Comparison of ENCODE assay signal across 9 cellular contexts in genomic region chr18:7566244-7566586, GRCh38. TPM values are rescaled to one million over a fixed set of nuclear protein-coding genes. Genes with fewer than 3 reads are reported as not detected.
A peak's percentile ranks its signal among the peaks of the same experiment; 100 is the strongest.
DNase-seq lines count a peak whose midpoint lies in the region; ATAC-seq, FAIRE-seq and TF ChIP-seq lines count a peak whose summit lies in the region.
"Had no signal": no experiment of that assay in that cellular context is flagged by ENCODE, and none has a peak within 500 bp of the region (broad histone marks: within the 10 kb centered on the region; RNA-seq: fewer than 3 reads in every experiment).

No MANE protein-coding gene starts in this region.

- no peak for FAIRE-seq in small intestine (lab: Jason Lieb, UNC)

- H3K36me3 Mint-ChIP-seq in Caco-2 (ENCODE audit: insufficient read depth, unreplicated experiment) (peaks cover 6% of the 10 kb centered on the region), T-helper 17 cell (ENCODE audit: low read depth) (no peaks in the 10 kb centered on the region)
- H3K36me3 Mint-ChIP-seq: memory B cell had no signal

- ATAC-seq in T-helper 17 cell (no peak), GM19463 (IDR thresholded peaks at IDR 0.05; ENCODE audit: unreplicated experiment) (no peak), GM21717 (IDR thresholded peaks at IDR 0.05; ENCODE audit: unreplicated experiment) (no peak)

- H3K27me3 ChIP-seq in Caco-2 (replicated peaks; ENCODE audit: control insufficient read depth, insufficient read depth, low read length) (no peaks in the 10 kb centered on the region), ovary (no peaks in the 10 kb centered on the region), small intestine (ENCODE audit: control insufficient read depth in 2 of 2, insufficient read depth in 2 of 2, low read length in 2 of 2) (peaks cover 0 to 4% of the 10 kb centered on the region in 2 donors)

- TF ChIP-seq EP300 in ovary (IDR thresholded peaks at IDR 0.05): no peak

- no peaks in the 10 kb centered on the region for H3K27me3 Mint-ChIP-seq in Caco-2 (ENCODE audit: insufficient read depth, unreplicated experiment)
- peaks cover 33% of the 10 kb centered on the region for H3K27me3 Mint-ChIP-seq in T-helper 17 cell

- CTCF ChIA-PET in Caco-2 (lab: Charles Lee): interaction anchor here (0.6 to 2.9 kb wide), 8 partner anchors 10 to 365 kb away, joined by 3 to 21 read pairs (median 4); no protein-coding TSS in a partner anchor

- intact Hi-C loops in Caco-2 (cut with micrococcal nuclease; ENCODE audit: unreplicated experiment) (loop anchor here (1.0 kb wide), 1 partner anchor 345 kb away; no protein-coding TSS in a partner anchor), ovary (cut with DNase I) (loop anchor here in 3 of 4 donors (2.0 to 10.0 kb wide), 3 partner anchors 291 to 294 kb away; no protein-coding TSS in a partner anchor)

- POLR2A ChIA-PET in Caco-2 (lab: Charles Lee): interaction anchor here (0.5 to 1.9 kb wide), 6 partner anchors 26 to 243 kb away, joined by 3 to 9 read pairs (median 6); no protein-coding TSS in a partner anchor

- WGBS in ovary, 3 donors: 6 to 8% (median 6%) methylated on average over 7 of the region's 7 CpGs
- WGBS in small intestine, 3 donors: 8 to 12% (median 11%) methylated on average over 7 of the region's 7 CpGs

- TF ChIP-seq POLR2A in ovary (IDR thresholded peaks at IDR 0.05): no peak

- H3K27ac Mint-ChIP-seq in Caco-2 (ENCODE audit: unreplicated experiment) (peak overlapping the region; percentile 72), T-helper 17 cell (no peak overlapping the region)
- H3K27ac Mint-ChIP-seq: memory B cell had no signal

- peaks cover 14% of the 10 kb centered on the region for H3K4me1 ChIP-seq in Caco-2
- peaks cover 7% of the 10 kb centered on the region for H3K4me1 ChIP-seq in ovary (ENCODE audit: insufficient read depth)
- H3K4me1 ChIP-seq in small intestine (ENCODE audit: control insufficient read depth in 2 of 2, insufficient read depth in 1 of 2, low read depth in 1 of 2, low read length in 1 of 2): no peaks in the 10 kb centered on the region

- TF ChIP-seq CTCF in Caco-2 (IDR thresholded peaks at IDR 0.05; ENCODE audit: insufficient read depth in 1 of 2, low read depth in 1 of 2, low read length in 1 of 2, severe bottlenecking in 1 of 2, unreplicated experiment in 1 of 2) (no peak), ovary (IDR thresholded peaks at IDR 0.05) (no peak)

- H3K4me3 ChIP-seq in Caco-2 (ENCODE audit: low read depth, low read length): peak overlapping the region; percentile 77
- H3K4me3 ChIP-seq in ovary: peak overlapping the region; percentile 60
- H3K4me3 ChIP-seq in small intestine (ENCODE audit: low read depth in 1 of 2, low read length in 2 of 2): peak overlapping the region in 1 of 2 donors; percentile 75

- H3K4me3 Mint-ChIP-seq in Caco-2 (ENCODE audit: unreplicated experiment) (peak overlapping the region; percentile 83), T-helper 17 cell (peak overlapping the region; percentile 63)
- H3K4me3 Mint-ChIP-seq: memory B cell had no signal

- H3K27ac ChIP-seq in ovary (peak overlapping the region; percentile 62 to 97), small intestine (ENCODE audit: low read depth in 1 of 2, low read length in 1 of 2) (peak overlapping the region in 1 of 2 donors; percentile 83)

- no peaks in the 10 kb centered on the region for H3K9me3 Mint-ChIP-seq in Caco-2 (ENCODE audit: unreplicated experiment)

- DNase-seq in Caco-2 (no peak), T-helper 17 cell (no peak), fibroblast of peridontal ligament (ENCODE audit: extremely low read depth) (peak; percentile 33), ovary (no peak), middle frontal gyrus (ENCODE audit: extremely low spot score, low spot score) (no peak), small intestine (no peak)

- H3K36me3 ChIP-seq in Caco-2 (ENCODE audit: control insufficient read depth, insufficient read depth, low read length) (no peaks in the 10 kb centered on the region), ovary (no peaks in the 10 kb centered on the region), small intestine (ENCODE audit: control insufficient read depth in 2 of 2, insufficient read depth in 2 of 2, low read length in 2 of 2) (no peaks in the 10 kb centered on the region)

- no TSS peak for BruUV-seq in Caco-2 (replicated peaks; lab: Mats Ljungman, UMichigan)

- peaks cover 18% of the 10 kb centered on the region for H3K4me1 Mint-ChIP-seq in Caco-2 (ENCODE audit: low read depth, unreplicated experiment)
- H3K4me1 Mint-ChIP-seq in T-helper 17 cell: peaks cover 2% of the 10 kb centered on the region

- H3K9me3 ChIP-seq in Caco-2: 0 out of 2 replicates have a peak, but pooled peaks cover 3% of the 10 kb centered on the region
- H3K9me3 ChIP-seq in T-helper 17 cell (ENCODE audit: control insufficient read depth, low read length, poor library complexity, severe bottlenecking): no peaks in the 10 kb centered on the region
- H3K9me3 ChIP-seq in ovary: no peaks in the 10 kb centered on the region
- H3K9me3 ChIP-seq in small intestine (ENCODE audit: control insufficient read depth, low read depth): no peaks in the 10 kb centered on the region

RNA-seq across cellular contexts. Expression of gene PTPRM, which starts 0.9 kb away (rescaled TPM):
- total RNA-seq in Caco-2 (2022) (100.0 and 112 TPM in 2 replicates), T-helper 17 cell (10 to 100 TPM; 25.6 to 44.8 TPM), ovary (10 to 100 TPM; 45.6 to 73.3 (median 56.9) TPM)
- polyA plus RNA-seq in ovary (10 to 100 TPM; 51.1 to 82.0 TPM), small intestine (10 to 100 TPM in 1 of 3 donors, 1 to 10 TPM in 2; 2.2 to 29.5 (median 6.8) TPM)
